ENCODE assay signal across 8 cellular contexts in genomic region chr6:106085984-106086832, GRCh38. TPM values are rescaled to one million over a fixed set of nuclear protein-coding genes. Genes with fewer than 3 reads are reported as not detected.
DNase-seq lines count a peak whose midpoint lies in the region; ATAC-seq and TF ChIP-seq lines count a peak whose summit lies in the region.

TSS of gene PRDM1 (plus strand) at chr6:106086336. CDS start at chr6:106086554, 218 bp downstream.

- CTCF ChIA-PET in Caco-2 (lab: Charles Lee) = interaction anchor here (0.6 to 1.4 kb wide), 10 partner anchors 46 to 1295 kb away, joined by 3 to 8 read pairs (median 4); no protein-coding TSS in a partner anchor

- H3K36me3 Mint-ChIP-seq in Caco-2 (ENCODE audit: insufficient read depth, unreplicated experiment) = peaks cover 24% of the 10 kb centered on the region
- peaks cover 0 to 4% of the 10 kb centered on the region in 2 donors for H3K36me3 Mint-ChIP-seq in naive B cell
- no peaks in the 10 kb centered on the region for H3K36me3 Mint-ChIP-seq in stimulated activated naive B cell treated with anti-CD40 and anti-IgM and Interleukin-4, amounts not matched to agents 10 μg/mL and 1 μg/mL and 100 μg/mL, for 72 hours

- no peaks in the 10 kb centered on the region for H3K9me3 ChIP-seq in Caco-2
- H3K9me3 ChIP-seq in OCI-LY1 (ENCODE audit: low read length) = no peaks in the 10 kb centered on the region

- H3K4me3 ChIP-seq in Caco-2 (ENCODE audit: low read depth, low read length) = peak within 1 kb of the TSS; percentile 56
- peak within 1 kb of the TSS; percentile 52 for H3K4me3 ChIP-seq in OCI-LY1 (ENCODE audit: low read depth, low read length, poor library complexity, severe bottlenecking)

- H4K20me1 ChIP-seq in OCI-LY1 (ENCODE audit: insufficient read depth, low read length) = no peaks in the 10 kb centered on the region

- peak within 1 kb of the TSS; percentile 75 for H3K27ac ChIP-seq in OCI-LY1 (ENCODE audit: low read depth, low read length, poor library complexity, severe bottlenecking)

- TF ChIP-seq POLR2A in erythroblast (IDR thresholded peaks at IDR 0.05; ENCODE audit: low read length) = no peak

- peak within 1 kb of the TSS; percentile 71 for H3K4me2 ChIP-seq in OCI-LY1 (ENCODE audit: low read length)

- TF ChIP-seq CTCF in Caco-2 (IDR thresholded peaks at IDR 0.05; ENCODE audit: insufficient read depth in 1 of 2, low read depth in 1 of 2, low read length in 1 of 2, severe bottlenecking in 1 of 2, unreplicated experiment in 1 of 2) (peak; percentile 32 to 61), OCI-LY1 (IDR thresholded peaks at IDR 0.05; ENCODE audit: low read length) (peak; percentile 33; the same call in 1 of the 2 replicates)

- H3K9me2 ChIP-seq in OCI-LY1 (ENCODE audit: low read depth, low read length) = no peaks in the 10 kb centered on the region

- no peaks in the 10 kb centered on the region for H3K9me3 Mint-ChIP-seq in Caco-2 (ENCODE audit: unreplicated experiment)
- H3K9me3 Mint-ChIP-seq in naive B cell = peaks cover 0 to 6% (median 0%) of the 10 kb centered on the region in 7 donors
- H3K9me3 Mint-ChIP-seq in stimulated activated naive B cell treated with anti-CD40 and anti-IgM and Interleukin-4, amounts not matched to agents 10 μg/mL and 1 μg/mL and 100 μg/mL, for 72 hours = no peaks in the 10 kb centered on the region

- H3K27me3 ChIP-seq in Caco-2 (replicated peaks; ENCODE audit: control insufficient read depth, insufficient read depth, low read length) (no peaks in the 10 kb centered on the region), OCI-LY1 (ENCODE audit: insufficient read depth, low read length) (no peaks in the 10 kb centered on the region)

- no peak within 1 kb of the TSS; the same call in 1 of the 2 replicates for H3K9ac ChIP-seq in OCI-LY1 (ENCODE audit: low read length)

- no peaks in the 10 kb centered on the region for H3K27me3 Mint-ChIP-seq in Caco-2 (ENCODE audit: insufficient read depth, unreplicated experiment)
- peaks cover 18 to 30% (median 27%) of the 10 kb centered on the region in 3 donors for H3K27me3 Mint-ChIP-seq in naive B cell
- peaks cover 25 to 26% of the 10 kb centered on the region in 2 donors for H3K27me3 Mint-ChIP-seq in stimulated activated naive B cell treated with anti-CD40 and anti-IgM and Interleukin-4, amounts not matched to agents 10 μg/mL and 1 μg/mL and 100 μg/mL, for 72 hours

- POLR2A ChIA-PET in Caco-2 (lab: Charles Lee) = interaction anchor here (0.6 to 0.9 kb wide), 2 partner anchors 30 to 347 kb away, joined by 3 to 6 read pairs; no protein-coding TSS in a partner anchor

- H3K79me2 ChIP-seq in OCI-LY1 (ENCODE audit: insufficient read depth, low read length) = no peaks in the 10 kb centered on the region

- peak; percentile 93 for DNase-seq in Caco-2
- peak; percentile 79 for DNase-seq in HPDE6-E6E7 (ENCODE audit: extremely low spot score)
- DNase-seq in activated T-cell treated with anti-CD3 and anti-CD28 coated beads for 1 hour (ENCODE audit: low read depth) = peak; percentile 58
- peak; percentile 70 to 80 for DNase-seq in erythroblast (lab: John Stamatoyannopoulos, UW)
- peak; percentile 91 for DNase-seq in naive B cell
- DNase-seq in stimulated activated naive B cell treated with anti-CD40 and anti-IgM and Interleukin-4, amounts not matched to agents 10 μg/mL and 1 μg/mL and 100 μg/mL, for 72 hours = peak; percentile 90

- ATAC-seq in GM19468 (IDR thresholded peaks at IDR 0.05; ENCODE audit: extremely low read depth, unreplicated experiment) (peak; percentile 77), naive B cell (ENCODE audit: low read depth in 2 of 2) (peak; percentile 91)
- peak; percentile 89 to 93 for ATAC-seq in stimulated activated naive B cell treated with anti-CD40 and anti-IgM and Interleukin-4, amounts not matched to agents 10 μg/mL and 1 μg/mL and 100 μg/mL, for 72 hours (replicated peaks)

- H3K4me1 Mint-ChIP-seq in Caco-2 (ENCODE audit: low read depth, unreplicated experiment) = peaks cover 36% of the 10 kb centered on the region
- peaks cover 43 to 54% (median 54%) of the 10 kb centered on the region in 3 donors for H3K4me1 Mint-ChIP-seq in naive B cell
- peaks cover 47 to 71% of the 10 kb centered on the region in 2 donors for H3K4me1 Mint-ChIP-seq in stimulated activated naive B cell treated with anti-CD40 and anti-IgM and Interleukin-4, amounts not matched to agents 10 μg/mL and 1 μg/mL and 100 μg/mL, for 72 hours

- intact Hi-C loops in Caco-2 (cut with micrococcal nuclease; ENCODE audit: unreplicated experiment) = loop anchor here (1.0 to 10.0 kb wide), 12 partner anchors 31 to 655 kb away; partner anchors contain the start of gene ATG5

- peak within 1 kb of the TSS; percentile 86 for H3K27ac Mint-ChIP-seq in Caco-2 (ENCODE audit: unreplicated experiment)
- H3K27ac Mint-ChIP-seq in naive B cell = peak within 1 kb of the TSS; percentile 33 to 93 (median 88)
- H3K27ac Mint-ChIP-seq in stimulated activated naive B cell treated with anti-CD40 and anti-IgM and Interleukin-4, amounts not matched to agents 10 μg/mL and 1 μg/mL and 100 μg/mL, for 72 hours = peak within 1 kb of the TSS; percentile 93

- no peaks in the 10 kb centered on the region; the same call in 1 of the 2 replicates for H3F3A ChIP-seq in OCI-LY1 (ENCODE audit: insufficient read depth, low read length)

- H3K36me3 ChIP-seq in Caco-2 (ENCODE audit: control insufficient read depth, insufficient read depth, low read length) (no peaks in the 10 kb centered on the region; the same call in 1 of the 2 replicates), OCI-LY1 (ENCODE audit: insufficient read depth, low read length) (no peaks in the 10 kb centered on the region)

- BruUV-seq in Caco-2 (replicated peaks; lab: Mats Ljungman, UMichigan) = TSS peak; percentile 17

- H3K4me3 Mint-ChIP-seq in Caco-2 (ENCODE audit: unreplicated experiment) (peak within 1 kb of the TSS; percentile 87), naive B cell (peak within 1 kb of the TSS; percentile 82 to 94 (median 93))
- H3K4me3 Mint-ChIP-seq in stimulated activated naive B cell treated with anti-CD40 and anti-IgM and Interleukin-4, amounts not matched to agents 10 μg/mL and 1 μg/mL and 100 μg/mL, for 72 hours = peak within 1 kb of the TSS; percentile 92 to 93

- 0 out of 2 replicates have a peak within 1 kb of the TSS, but pooled peaks have one; percentile 7 for H2AFZ ChIP-seq in OCI-LY1 (ENCODE audit: low read length)

- H3K4me1 ChIP-seq in Caco-2 = peaks cover 18% of the 10 kb centered on the region
- H3K4me1 ChIP-seq in OCI-LY1 (ENCODE audit: insufficient read depth, low read length, severe bottlenecking) = peaks cover 39% of the 10 kb centered on the region

RNA-seq across cellular contexts. Expression of gene PRDM1, which starts in this region (rescaled TPM):
- 10.4 and 11.4 TPM in 2 replicates for total RNA-seq in Caco-2 (2022)
- polyA plus RNA-seq in naive B cell (ENCODE audit: low read depth in 6 of 6) = 1 to 10 TPM in 3 of 6 donors, under 1 TPM in 2, not detected in 1; 0.62 to 4.2 (median 2.9) TPM

Comparison
In these comparisons a context has a peak if more than half of its experiments do, and no peak if none do; other contexts are left out.
1. Peak in every context shown above with its lines: DNase-seq, ATAC-seq, H3K4me3 ChIP-seq and H3K27ac ChIP-seq.